10 cellular contexts compared by ENCODE assay signal in the genomic region with DNA sequence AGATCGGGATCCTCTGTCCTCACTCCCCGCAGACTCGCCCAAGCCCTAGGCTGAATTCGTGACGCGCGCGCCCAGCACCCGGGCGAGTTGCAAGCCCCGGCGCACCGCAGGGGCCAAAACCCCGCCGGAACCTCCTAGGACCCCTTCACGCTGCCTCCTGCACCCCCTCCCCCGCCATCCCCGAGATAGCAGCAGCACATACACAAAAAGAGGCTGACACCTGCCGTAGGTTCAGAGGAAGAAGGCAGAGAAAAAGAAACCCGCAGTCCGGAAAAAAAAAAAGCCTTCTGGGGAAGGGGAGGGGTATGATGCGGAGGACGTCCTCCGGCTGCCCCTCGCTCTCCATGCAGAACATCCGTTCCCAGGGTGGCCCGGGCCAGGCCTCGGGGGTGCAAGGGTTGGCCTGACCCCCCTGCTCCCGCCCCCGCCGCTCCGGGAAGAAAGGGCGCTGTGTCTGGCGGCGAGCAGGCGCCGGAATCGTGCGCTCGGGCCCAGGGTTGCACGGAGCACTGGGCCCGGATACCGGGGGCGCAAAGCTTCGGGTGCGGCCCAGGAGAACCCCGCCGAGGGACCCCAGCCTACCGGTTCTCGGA. TPM values are rescaled to one million over a fixed set of nuclear protein-coding genes. Genes with fewer than 3 reads are reported as not detected.
DNase-seq lines count a peak whose midpoint lies in the region; ATAC-seq, FAIRE-seq and TF ChIP-seq lines count a peak whose summit lies in the region.
"Had no signal": no experiment of that assay in that cellular context is flagged by ENCODE, and none has a peak within 500 bp of the region (broad histone marks: within the 10 kb centered on the region; RNA-seq: fewer than 3 reads in every experiment).

No MANE protein-coding gene starts in this region.

- peaks cover 45% of the 10 kb centered on the region for H3K27me3 Mint-ChIP-seq in nephron progenitor cell (ENCODE audit: low read depth, poor library complexity)

- peaks cover 0 to 2% of the 10 kb centered on the region in 2 donors for H3K27me3 ChIP-seq in esophagus (ENCODE audit: control insufficient read depth in 1 of 2, insufficient read depth in 2 of 2, low read length in 2 of 2)

- peak overlapping the region; percentile 95 for H3K4me3 Mint-ChIP-seq in nephron progenitor cell

- no peak overlapping the region for H3K27ac Mint-ChIP-seq in nephron progenitor cell
- H3K27ac Mint-ChIP-seq: T-helper 1 cell treated with Interleukin-12 subunit alpha and Interleukin-12 subunit beta and Interleukin-4 antibody, amounts not matched to agents 30 μg/mL and 1 μg/mL, for 36 hours had no signal

- DNase-seq in AG20443 (ENCODE audit: low spot score) (peak; percentile 7), NCI-H1105 treated with DMSO at 0.1 percent for 48 hours (lab: John Stamatoyannopoulos, UW) (peak; percentile 44), nephron progenitor cell (peak; percentile 68), RCC 7860 (ENCODE audit: low spot score) (no peak), NCI-H2196 (lab: John Stamatoyannopoulos, UW; ENCODE audit: unreplicated experiment) (no peak), amniotic stem cell (lab: John Stamatoyannopoulos, UW) (no peak)
- DNase-seq: effector CD4-positive, alpha-beta T cell had no signal

- H3K4me1 ChIP-seq in esophagus (ENCODE audit: control insufficient read depth in 2 of 2, insufficient read depth in 2 of 2, low read length in 1 of 2), result no peaks in the 10 kb centered on the region

- H3K36me3 ChIP-seq in esophagus (ENCODE audit: control insufficient read depth in 2 of 2, insufficient read depth in 2 of 2, low read length in 1 of 2), result no peaks in the 10 kb centered on the region

- TF ChIP-seq CTCF in nephron progenitor cell (IDR thresholded peaks at IDR 0.05), result no peak

- 2% methylated on average over 42 to 50 of the region's 50 CpGs for WGBS in esophagus, 2 donors

- ATAC-seq in GM21786 (IDR thresholded peaks at IDR 0.05; ENCODE audit: unreplicated experiment), result no peak

- H3K36me3 Mint-ChIP-seq in nephron progenitor cell (ENCODE audit: low read depth), result no peaks in the 10 kb centered on the region

- H3K4me1 Mint-ChIP-seq in nephron progenitor cell, result peaks cover 31% of the 10 kb centered on the region

- no peak for FAIRE-seq in RCC 7860 (lab: Jason Lieb, UNC)

- no peaks in the 10 kb centered on the region for H3K9me3 ChIP-seq in esophagus (ENCODE audit: control insufficient read depth in 2 of 2, insufficient read depth in 1 of 2, low read depth in 1 of 2, low read length in 1 of 2)

- peak overlapping the region; percentile 39 to 41 for H3K4me3 ChIP-seq in esophagus (ENCODE audit: low read depth in 1 of 2, low read length in 2 of 2)

- no peaks in the 10 kb centered on the region for H3K9me3 Mint-ChIP-seq in nephron progenitor cell
- H3K9me3 Mint-ChIP-seq: T-helper 1 cell treated with Interleukin-12 subunit alpha and Interleukin-12 subunit beta and Interleukin-4 antibody, amounts not matched to agents 30 μg/mL and 1 μg/mL, for 36 hours had no signal

- no peak overlapping the region for H3K27ac ChIP-seq in esophagus (ENCODE audit: low read depth in 2 of 2, low read length in 1 of 2)

RNA-seq across cellular contexts. Expression of gene NLGN4X, which starts 2.5 kb away (rescaled TPM):
- polyA plus RNA-seq in esophagus, result under 1 TPM; 0.06 to 0.21 TPM

Comparison
In these comparisons a context has a peak if more than half of its experiments do, and no peak if none do; other contexts are left out.
1. DNase-seq: peak in AG20443 (single experiment), NCI-H1105 treated with DMSO at 0.1 percent for 48 hours (single experiment) and nephron progenitor cell (single experiment); none in RCC 7860 (single experiment), NCI-H2196 (single experiment) and amniotic stem cell (single experiment).